Comparison of ENCODE assay signal across 20 cellular contexts in genomic region chr5:150605546-150605945, GRCh38. TPM values are rescaled to one million over a fixed set of nuclear protein-coding genes. Genes with fewer than 3 reads are reported as not detected.
DNase-seq lines count a peak whose midpoint lies in the region; ATAC-seq, FAIRE-seq and TF ChIP-seq lines count a peak whose summit lies in the region.
"Had no signal": no experiment of that assay in that cellular context is flagged by ENCODE, and none has a peak within 500 bp of the region (broad histone marks: within the 10 kb centered on the region; RNA-seq: fewer than 3 reads in every experiment).

No MANE protein-coding gene starts in this region.

- peak overlapping the region in 7 of 10 donors; percentile 72 to 90 (median 88) for H3K27ac ChIP-seq in heart right ventricle
- peak overlapping the region; percentile 84 to 93 for H3K27ac ChIP-seq in coronary artery
- H3K27ac ChIP-seq in uterus = no peak overlapping the region
- H3K27ac ChIP-seq: pancreas, vagina had no signal

- H3K4me3 ChIP-seq in heart right ventricle (no peak overlapping the region), coronary artery (no peak overlapping the region), uterus (no peak overlapping the region)
- H3K4me3 ChIP-seq: BLaER1 treated with 17β-estradiol and CSF1 and Interleukin-3, amounts not matched to agents 10 nM and 100 nM; HAP-1; MG63; pancreas; vagina had no signal

- H3K4me1 ChIP-seq in heart right ventricle (peaks cover 23 to 90% (median 68%) of the 10 kb centered on the region in 9 donors), uterus (peaks cover 0 to 2% of the 10 kb centered on the region in 2 donors)

- no peaks in the 10 kb centered on the region for H3K36me3 Mint-ChIP-seq in neural crest cell (ENCODE audit: low read depth)

- no peaks in the 10 kb centered on the region for H3K36me3 ChIP-seq in heart right ventricle
- no peaks in the 10 kb centered on the region for H3K36me3 ChIP-seq in uterus
- H3K36me3 ChIP-seq: BLaER1 treated with 17β-estradiol and CSF1 and Interleukin-3, amounts not matched to agents 10 nM and 100 nM; HAP-1; MG63; pancreas; vagina had no signal

- no peaks in the 10 kb centered on the region for H3K27me3 ChIP-seq in heart right ventricle
- H3K27me3 ChIP-seq in uterus = no peaks in the 10 kb centered on the region
- H3K27me3 ChIP-seq: MG63, pancreas, vagina had no signal

- ATAC-seq in heart right ventricle (no peak), Right ventricle myocardium inferior (no peak)
- ATAC-seq: esophagus mucosa, pancreas had no signal

- no peak overlapping the region for H3K4me3 Mint-ChIP-seq in neural crest cell

- H3K9me3 Mint-ChIP-seq in neural crest cell = no peaks in the 10 kb centered on the region

- WGBS in heart right ventricle, 2 donors = 52 to 64% methylated on average over 6 of the region's 6 CpGs

- no peaks in the 10 kb centered on the region for H3K27me3 Mint-ChIP-seq in neural crest cell (ENCODE audit: low read depth)

- TF ChIP-seq CTCF in heart right ventricle (IDR thresholded peaks at IDR 0.05) (no peak), coronary artery (IDR thresholded peaks at IDR 0.05) (no peak), neural crest cell (conservative IDR thresholded peaks at IDR 0.05) (no peak), uterus (IDR thresholded peaks at IDR 0.05) (no peak), D721Med (IDR thresholded peaks at IDR 0.05; ENCODE audit: insufficient read depth, missing control alignments) (no peak)

- no peak for FAIRE-seq in D721Med (lab: Jason Lieb, UNC)
- FAIRE-seq: pancreas had no signal

- TF ChIP-seq POLR2A in uterus (IDR thresholded peaks at IDR 0.05) = no peak

- no peak for DNase-seq in heart right ventricle
- DNase-seq in Right ventricle myocardium inferior (ENCODE audit: missing footprints) = no peak
- DNase-seq in coronary artery (ENCODE audit: low spot score) = no peak
- no peak for DNase-seq in neural crest cell (ENCODE audit: low read depth, low spot score)
- no peak for DNase-seq in uterus
- no peak for DNase-seq in D721Med (ENCODE audit: insufficient read length, low spot score)
- DNase-seq in activated T-cell treated with anti-CD3 and anti-CD28 coated beads, Interleukin-2, amount 50 U/mL, for 1 hour = no peak
- DNase-seq in GM19240 (ENCODE audit: insufficient read length, low spot score) = no peak
- DNase-seq: activated CD4-positive, CD25-positive, alpha-beta regulatory T cell treated with anti-CD3 and anti-CD28 coated beads, Interleukin-2, amount 50 U/mL, for 72 hours; caudate nucleus; GDM1; MG63; NCI-H187; NCI-H446 treated with DMSO at 0.1 percent for 48 hours; stimulated activated CD4-positive, alpha-beta T cell treated with anti-CD3 and anti-CD28 coated beads, Interleukin-2, amount 100 ng/mL, for 48 hours had no signal

- H3K9me3 ChIP-seq in heart right ventricle (no peaks in the 10 kb centered on the region), uterus (no peaks in the 10 kb centered on the region)
- H3K9me3 ChIP-seq: BLaER1 treated with 17β-estradiol and CSF1 and Interleukin-3, amounts not matched to agents 10 nM and 100 nM; HAP-1; MG63; pancreas; vagina had no signal

- H3K27ac Mint-ChIP-seq in neural crest cell (ENCODE audit: unreplicated experiment) = peak overlapping the region; percentile 13

- intact Hi-C loops in heart right ventricle (cut with DNase I) = no loop called here
- intact Hi-C loops in Right ventricle myocardium inferior (cut with DNase I) = no loop called here
- intact Hi-C loops in uterus (cut with DNase I; ENCODE audit: low total_unique reads) = no loop called here

- peaks cover 8% of the 10 kb centered on the region for H3K4me1 Mint-ChIP-seq in neural crest cell

RNA-seq across cellular contexts. Expression of gene SYNPO, which starts 34.9 kb away (rescaled TPM):
- total RNA-seq in heart right ventricle (100 to 1,000 TPM; 589 to 777 (median 703) TPM), Right ventricle myocardium inferior (587 TPM), neural crest cell (1.5 TPM in 2 replicates), uterus (100 to 1,000 TPM in 1 of 4 donors, 10 to 100 TPM in 1, 1 to 10 TPM in 2; 3.6 to 146 (median 10.6) TPM)
- 100 to 1,000 TPM; 129 to 344 TPM for polyA plus RNA-seq in heart right ventricle

RNA-seq across cellular contexts. Expression of gene MYOZ3, which starts 55.5 kb away (rescaled TPM):
- total RNA-seq in heart right ventricle (10 to 100 TPM in 2 of 10 donors, 1 to 10 TPM in 8; 4.5 to 12.2 (median 6.0) TPM), Right ventricle myocardium inferior (5.5 TPM), neural crest cell (2.6 and 3.2 TPM in 2 replicates), uterus (10 to 100 TPM in 1 of 4 donors, 1 to 10 TPM in 2, not detected in 1; 3.2 to 69.1 (median 3.4) TPM)
- 1 to 10 TPM in 1 of 2 donors, under 1 TPM in 1; 0.91 to 4.1 TPM for polyA plus RNA-seq in heart right ventricle
- total RNA-seq: esophagus mucosa, vagina had no signal

Comparison
In these comparisons a context has a peak if more than half of its experiments do, and no peak if none do; other contexts are left out.
1. H3K27ac ChIP-seq: peak in heart right ventricle (7 of 10) and coronary artery (2 of 2); none in uterus (0 of 2).